Comparison of ENCODE assay signal across 30 cellular contexts in the genomic region with DNA sequence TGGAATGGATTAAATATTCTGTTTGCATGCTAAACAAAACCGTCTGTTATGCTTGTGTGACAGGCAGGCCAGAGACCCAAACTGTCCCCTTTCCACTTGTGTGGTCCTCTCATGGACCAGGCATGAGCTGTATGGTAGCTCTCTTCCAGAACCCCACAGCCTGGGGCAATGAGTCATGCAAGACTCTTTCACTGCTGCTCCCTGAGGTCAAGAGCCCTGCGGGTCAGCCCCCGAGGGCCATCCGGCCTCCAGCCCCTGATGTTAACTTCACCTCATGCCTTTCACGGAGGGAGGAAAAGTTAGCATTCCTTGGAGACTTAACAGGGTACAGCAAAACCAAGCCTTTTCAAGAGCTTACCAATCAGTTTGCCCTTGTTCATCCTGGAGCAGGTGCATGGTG.
"Had no signal": no experiment of that assay in that cellular context is flagged by ENCODE, and none has a peak within 500 bp of the region (broad histone marks: within the 10 kb centered on the region; RNA-seq: fewer than 3 reads in every experiment).

No MANE protein-coding gene starts in this region.

- H3K4me1 ChIP-seq: neural progenitor cell, parathyroid adenoma, psoas muscle, spleen, suprapubic skin, testis, tibial artery, upper lobe of left lung, vagina had no signal

- H3K79me2 ChIP-seq: parathyroid adenoma had no signal

- DNase-seq: naive thymus-derived CD4-positive, alpha-beta T cell; natural killer cell; nucleus accumbens; posterior cingulate gyrus; psoas muscle; right cardiac atrium; spleen; stimulated activated CD4-positive, alpha-beta T cell treated with anti-CD3 and anti-CD28 coated beads, Interleukin-12 subunit alpha, Interleukin-12 subunit beta, amount 100 ng/mL, for 4 hours; stimulated activated CD4-positive, alpha-beta T cell treated with anti-CD3 and anti-CD28 coated beads, Interleukin-1b, Interleukin-23, amount 100 ng/mL, for 48 hours; stimulated activated CD4-positive, alpha-beta T cell treated with anti-CD3 and anti-CD28 coated beads, Interleukin-4, amount 100 ng/mL, for 1 hour; stimulated activated CD4-positive, alpha-beta T cell treated with anti-CD3 and anti-CD28 coated beads, Interleukin-4, amount 100 ng/mL, for 4 hours; stimulated activated CD8-positive, alpha-beta memory T cell treated with anti-CD3 and anti-CD28 coated beads, Interleukin-4, amount 100 ng/mL, for 48 hours; stimulated activated naive CD4-positive, alpha-beta T cell; stimulated activated naive CD8-positive, alpha-beta T cell treated with anti-CD3 and anti-CD28 coated beads, Interleukin-15, amount 100 ng/mL, for 72 hours; stimulated activated naive CD8-positive, alpha-beta T cell treated with anti-CD3 and anti-CD28 coated beads, Interleukin-15, Interleukin-2, amounts not matched to agents 100 U/mL and 50 U/mL, for 24 hours; substantia nigra; testis; tibial artery; transverse colon had no signal

- H3K36me3 ChIP-seq: neural progenitor cell, neutrophil, spleen, suprapubic skin, tibial artery, transverse colon, upper lobe of left lung, vagina had no signal

- H3K9ac ChIP-seq: neural progenitor cell, parathyroid adenoma had no signal

- H3K4me3 ChIP-seq: neural progenitor cell, psoas muscle, skin epidermis, smooth muscle cell, spleen, suprapubic skin, testis, tibial artery, transverse colon, upper lobe of left lung, vagina had no signal

- FAIRE-seq: urothelium cell line had no signal

- H3K4me2 ChIP-seq: neural progenitor cell, smooth muscle cell had no signal

- H3K27ac ChIP-seq: neural progenitor cell, neutrophil, parathyroid adenoma, psoas muscle, skin epidermis, spleen, suprapubic skin, testis, tibial artery, transverse colon, upper lobe of left lung, vagina had no signal

- H3K27me3 ChIP-seq: neural progenitor cell, neutrophil, suprapubic skin, testis, tibial artery, transverse colon, upper lobe of left lung, vagina had no signal

- H2AFZ ChIP-seq: neural progenitor cell, parathyroid adenoma had no signal

- ATAC-seq: naive thymus-derived CD4-positive, alpha-beta T cell; natural killer cell; psoas muscle; right cardiac atrium; sciatic nerve; stimulated activated memory B cell treated with anti-CD40 and anti-IgM and Interleukin-4, amounts not matched to agents 10 μg/mL and 1 μg/mL and 100 μg/mL, for 72 hours; stimulated activated naive CD8-positive, alpha-beta T cell treated with anti-CD3 and anti-CD28 coated beads, Interleukin-15, amount 100 ng/mL, for 72 hours; stimulated activated naive CD8-positive, alpha-beta T cell treated with anti-CD3 and anti-CD28 coated beads, Interleukin-15, Interleukin-2, amounts not matched to agents 100 U/mL and 50 U/mL, for 24 hours had no signal

- H3K9me3 ChIP-seq: neutrophil, suprapubic skin, testis, vagina had no signal
